ENCODE assay signal across 8 cellular contexts in genomic region chr2:208256849-208257813, GRCh38. TPM values are rescaled to one million over a fixed set of nuclear protein-coding genes. Genes with fewer than 3 reads are reported as not detected.
DNase-seq lines count a peak whose midpoint lies in the region; ATAC-seq and TF ChIP-seq lines count a peak whose summit lies in the region.
"Not testable (repeated sequence)": the region's sequence is repeated elsewhere in the genome, so short reads cannot be mapped to it uniquely, and the experiment has no call there.

No MANE protein-coding gene starts in this region.

- not testable (repeated sequence) for H3K9me3 Mint-ChIP-seq in activated CD4-positive, alpha-beta T cell treated with anti-CD3 and anti-CD28 coated beads, Interleukin-2, amount 10 ng/mL, durations not matched to agents 24 days and 14 days; brain; naive thymus-derived CD4-positive, alpha-beta T cell

- TF ChIP-seq EP300 in transverse colon (IDR thresholded peaks at IDR 0.05; ENCODE audit: low read depth): not testable (repeated sequence)

- not testable (repeated sequence) for H3K27ac ChIP-seq in naive thymus-derived CD4-positive, alpha-beta T cell (ENCODE audit: low read depth, low read length)
- H3K27ac ChIP-seq in prostate gland (peak overlapping the region; percentile 71 to 82), transverse colon (peak overlapping the region; percentile 47 to 71 (median 54))

- H3K27ac Mint-ChIP-seq in activated CD4-positive, alpha-beta T cell treated with anti-CD3 and anti-CD28 coated beads, Interleukin-2, amount 10 ng/mL, durations not matched to agents 24 days and 14 days; naive thymus-derived CD4-positive, alpha-beta T cell: not testable (repeated sequence)
- peak overlapping the region; percentile 76 to 89 (median 88) for H3K27ac Mint-ChIP-seq in brain

- not testable (repeated sequence) for H3K27me3 Mint-ChIP-seq in activated CD4-positive, alpha-beta T cell treated with anti-CD3 and anti-CD28 coated beads, Interleukin-2, amount 10 ng/mL, durations not matched to agents 24 days and 14 days; naive thymus-derived CD4-positive, alpha-beta T cell
- peaks cover 10% of the 10 kb centered on the region for H3K27me3 Mint-ChIP-seq in brain

- CTCF ChIA-PET in naive thymus-derived CD4-positive, alpha-beta T cell (lab: Charles Lee): interaction anchor here (0.6 to 1.4 kb wide), 2 partner anchors 9 to 15 kb away, joined by 3 to 4 read pairs; partner anchors contain the start of gene PIKFYVE

- intact Hi-C loops in activated CD4-positive, alpha-beta T cell treated with anti-CD3 and anti-CD28 coated beads, Interleukin-2, amount 10 ng/mL, durations not matched to agents 24 days and 14 days (cut with micrococcal nuclease): not testable (repeated sequence)
- intact Hi-C loops in naive thymus-derived CD4-positive, alpha-beta T cell (cut with micrococcal nuclease): loop anchor here in 1 of 2 donors (10.0 kb wide), 1 partner anchor 1092 kb away; the partner anchor contains the start of gene KLF7
- intact Hi-C loops in prostate gland (cut with DNase I): loop anchor here (10.0 kb wide), 1 partner anchor 58 kb away; no protein-coding TSS in a partner anchor
- intact Hi-C loops in transverse colon (cut with DNase I; ENCODE audit: low total_unique reads): loop anchor here (1.0 to 5.0 kb wide), 2 partner anchors 9 to 1115 kb away; partner anchors contain the start of gene PIKFYVE

- not testable (repeated sequence) for ATAC-seq in naive thymus-derived CD4-positive, alpha-beta T cell

- not testable (repeated sequence) for TF ChIP-seq CTCF in brain (conservative IDR thresholded peaks at IDR 0.05); fibroblast of villous mesenchyme (IDR thresholded peaks at IDR 0.05; ENCODE audit: insufficient read depth, low read depth, low read length); prostate gland (IDR thresholded peaks at IDR 0.05); transverse colon (IDR thresholded peaks at IDR 0.05)

- H3K4me3 Mint-ChIP-seq in activated CD4-positive, alpha-beta T cell treated with anti-CD3 and anti-CD28 coated beads, Interleukin-2, amount 10 ng/mL, durations not matched to agents 24 days and 14 days: peak overlapping the region; percentile 18
- H3K4me3 Mint-ChIP-seq in brain: peak overlapping the region; percentile 46 to 96 (median 71)
- peak overlapping the region in 7 of 10 donors; percentile 1 to 93 (median 25) for H3K4me3 Mint-ChIP-seq in naive thymus-derived CD4-positive, alpha-beta T cell

- not testable (repeated sequence) for TF ChIP-seq POLR2A in prostate gland (IDR thresholded peaks at IDR 0.05); transverse colon (IDR thresholded peaks at IDR 0.05)

- H3K36me3 Mint-ChIP-seq in activated CD4-positive, alpha-beta T cell treated with anti-CD3 and anti-CD28 coated beads, Interleukin-2, amount 10 ng/mL, durations not matched to agents 24 days and 14 days (ENCODE audit: low read depth): not testable (repeated sequence)
- H3K36me3 Mint-ChIP-seq in brain: peaks cover 13% of the 10 kb centered on the region
- peaks cover 0 to 10% (median 0%) of the 10 kb centered on the region in 5 donors for H3K36me3 Mint-ChIP-seq in naive thymus-derived CD4-positive, alpha-beta T cell

- POLR2A ChIA-PET in naive thymus-derived CD4-positive, alpha-beta T cell (lab: Charles Lee): interaction anchor here (1.5 to 3.7 kb wide), 2 partner anchors 8 to 9 kb away, joined by 3 to 32 read pairs; partner anchors contain the start of gene PIKFYVE

- not testable (repeated sequence) for H3K4me1 ChIP-seq in naive thymus-derived CD4-positive, alpha-beta T cell (ENCODE audit: control insufficient read depth in 2 of 2, insufficient read depth in 2 of 2, low read length in 2 of 2); prostate gland (replicated peaks)
- H3K4me1 ChIP-seq in transverse colon: peaks cover 0 to 40% (median 25%) of the 10 kb centered on the region in 4 donors

- in situ Hi-C loops in transverse colon (cut with MboI; ENCODE audit: low pct_ligation_motif_present in 1 of 4, low pct_unique_long_range_greater_than_20kb in 1 of 4, low sequenced_read_pairs in 3 of 4): loop anchor here in 1 of 4 donors (25.0 kb wide), 3 partner anchors 645 to 1495 kb away; partner anchors contain the start of genes CREB1, FASTKD2 and MDH1B

- not testable (repeated sequence) for H3K36me3 ChIP-seq in naive thymus-derived CD4-positive, alpha-beta T cell (ENCODE audit: control insufficient read depth in 2 of 3, insufficient read depth in 3 of 3, low read length in 3 of 3); prostate gland; transverse colon

- not testable (repeated sequence) for H3K4me3 ChIP-seq in fibroblast of villous mesenchyme (ENCODE audit: low read depth, low read length); naive thymus-derived CD4-positive, alpha-beta T cell (ENCODE audit: low read length); prostate gland; transverse colon

- WGBS in prostate gland: 22% methylated on average over 12 of the region's 12 CpGs
- 14 to 55% methylated on average over 2 to 12 of the region's 12 CpGs for WGBS in transverse colon (ENCODE audit: low coverage in 1 of 2), 2 donors

- DNase-seq in ELF-1 (ENCODE audit: low read depth, low spot score) (peak; percentile 10), fibroblast of villous mesenchyme (ENCODE audit: low read depth) (peak; percentile 50), islet precursor cell (peak; percentile 62), prostate gland (ENCODE audit: low spot score) (peak; percentile 57)
- DNase-seq in activated CD4-positive, alpha-beta T cell treated with anti-CD3 and anti-CD28 coated beads, Interleukin-2, amount 10 ng/mL, durations not matched to agents 24 days and 14 days; naive thymus-derived CD4-positive, alpha-beta T cell; transverse colon: not testable (repeated sequence)

- not testable (repeated sequence) for H3K27me3 ChIP-seq in naive thymus-derived CD4-positive, alpha-beta T cell (ENCODE audit: control insufficient read depth in 2 of 2, insufficient read depth in 2 of 2, low read length in 2 of 2); prostate gland (replicated peaks; ENCODE audit: insufficient read depth); transverse colon

- H3K4me1 Mint-ChIP-seq in activated CD4-positive, alpha-beta T cell treated with anti-CD3 and anti-CD28 coated beads, Interleukin-2, amount 10 ng/mL, durations not matched to agents 24 days and 14 days: peaks cover 20% of the 10 kb centered on the region
- H3K4me1 Mint-ChIP-seq in brain: peaks cover 43% of the 10 kb centered on the region
- H3K4me1 Mint-ChIP-seq in naive thymus-derived CD4-positive, alpha-beta T cell: peaks cover 8 to 27% (median 23%) of the 10 kb centered on the region in 7 donors

- H3K9me3 ChIP-seq in naive thymus-derived CD4-positive, alpha-beta T cell (ENCODE audit: control insufficient read depth in 2 of 3, low read length in 3 of 3); prostate gland; transverse colon: not testable (repeated sequence)

RNA-seq across cellular contexts. Expression of gene IDH1, which starts 2.3 kb away (rescaled TPM):
- 25.4 and 26.0 TPM in 2 replicates for total RNA-seq in activated CD4-positive, alpha-beta T cell treated with anti-CD3 and anti-CD28 coated beads, Interleukin-2, amount 10 ng/mL, durations not matched to agents 24 days and 14 days
- polyA plus RNA-seq in brain (ENCODE audit: insufficient read depth, low read depth, low replicate concordance): 34.7 TPM
- 203 and 215 TPM in 2 replicates for total RNA-seq in fibroblast of villous mesenchyme
- 10 to 100 TPM in 4 of 5 experiments, 1 to 10 TPM in 1; 5.0 to 26.4 (median 20.4) TPM for total RNA-seq in naive thymus-derived CD4-positive, alpha-beta T cell
- 1 to 10 TPM; 1.8 to 3.9 TPM for polyA plus RNA-seq in naive thymus-derived CD4-positive, alpha-beta T cell
- 100 to 1,000 TPM; 103 to 314 TPM for total RNA-seq in prostate gland
- 100 to 1,000 TPM in 3 of 4 donors, 10 to 100 TPM in 1; 47.9 to 164 (median 136) TPM for total RNA-seq in transverse colon

RNA-seq across cellular contexts. Expression of gene PIKFYVE, which starts 8.9 kb away (rescaled TPM):
- 27.3 and 29.4 TPM in 2 replicates for total RNA-seq in activated CD4-positive, alpha-beta T cell treated with anti-CD3 and anti-CD28 coated beads, Interleukin-2, amount 10 ng/mL, durations not matched to agents 24 days and 14 days
- 3.7 TPM for polyA plus RNA-seq in brain (ENCODE audit: insufficient read depth, low read depth, low replicate concordance)
- total RNA-seq in fibroblast of villous mesenchyme (36.1 and 46.6 TPM in 2 replicates), prostate gland (10 to 100 TPM; 26.7 to 47.1 TPM), transverse colon (10 to 100 TPM; 11.9 to 35.6 (median 18.0) TPM)
- total RNA-seq in naive thymus-derived CD4-positive, alpha-beta T cell: 10 to 100 TPM; 33.4 to 52.3 (median 39.1) TPM
- polyA plus RNA-seq in naive thymus-derived CD4-positive, alpha-beta T cell: 1 to 10 TPM; 5.9 to 8.4 TPM

Comparison
In these comparisons a context has a peak if more than half of its experiments do, and no peak if none do; other contexts are left out.
1. H3K4me3 Mint-ChIP-seq: peak in every context shown above with its lines; median percentile 71 in brain; 25 in naive thymus-derived CD4-positive, alpha-beta T cell; 18 in activated CD4-positive, alpha-beta T cell treated with anti-CD3 and anti-CD28 coated beads, Interleukin-2, amount 10 ng/mL, durations not matched to agents 24 days and 14 days.